1 cellular context compared by ENCODE assay signal in genomic region chr11:67999201-67999629, GRCh38.
TF ChIP-seq lines count a peak whose summit lies in the region.

No MANE protein-coding gene starts in this region.

TF ChIP-seq in H1, 55 proteins besides CTCF, POLR2A, EP300 and RAD21:
- TF ChIP-seq SIN3A (conservative IDR thresholded peaks at IDR 0.05 in 1 of 2, IDR thresholded peaks at IDR 0.05 in 1 of 2; ENCODE audit: low read depth in 1 of 2, low read length in 2 of 2) (no peak), MAX (IDR thresholded peaks at IDR 0.05) (no peak), SUZ12 (IDR thresholded peaks at IDR 0.05; ENCODE audit: low read length) (no peak), USF2 (IDR thresholded peaks at IDR 0.05; ENCODE audit: low read length) (no peak), NRF1 (IDR thresholded peaks at IDR 0.05; ENCODE audit: low read depth, low read length) (no peak), ASH2L (IDR thresholded peaks at IDR 0.05; ENCODE audit: low read length) (no peak), EGR1 (IDR thresholded peaks at IDR 0.05; ENCODE audit: borderline replicate concordance, low read depth, low read length) (no peak), SAP30 (IDR thresholded peaks at IDR 0.05; ENCODE audit: insufficient read depth, insufficient replicate concordance, low read length) (no peak), SP4 (IDR thresholded peaks at IDR 0.05; ENCODE audit: low read length) (no peak), TEAD4 (IDR thresholded peaks at IDR 0.05; ENCODE audit: low read depth, low read length) (no peak), PHF8 (conservative IDR thresholded peaks at IDR 0.05; ENCODE audit: low read depth, low read length) (no peak)
TF ChIP-seq in H1: peak in this region for 0.
